8 cellular contexts compared by ENCODE assay signal in the genomic region with DNA sequence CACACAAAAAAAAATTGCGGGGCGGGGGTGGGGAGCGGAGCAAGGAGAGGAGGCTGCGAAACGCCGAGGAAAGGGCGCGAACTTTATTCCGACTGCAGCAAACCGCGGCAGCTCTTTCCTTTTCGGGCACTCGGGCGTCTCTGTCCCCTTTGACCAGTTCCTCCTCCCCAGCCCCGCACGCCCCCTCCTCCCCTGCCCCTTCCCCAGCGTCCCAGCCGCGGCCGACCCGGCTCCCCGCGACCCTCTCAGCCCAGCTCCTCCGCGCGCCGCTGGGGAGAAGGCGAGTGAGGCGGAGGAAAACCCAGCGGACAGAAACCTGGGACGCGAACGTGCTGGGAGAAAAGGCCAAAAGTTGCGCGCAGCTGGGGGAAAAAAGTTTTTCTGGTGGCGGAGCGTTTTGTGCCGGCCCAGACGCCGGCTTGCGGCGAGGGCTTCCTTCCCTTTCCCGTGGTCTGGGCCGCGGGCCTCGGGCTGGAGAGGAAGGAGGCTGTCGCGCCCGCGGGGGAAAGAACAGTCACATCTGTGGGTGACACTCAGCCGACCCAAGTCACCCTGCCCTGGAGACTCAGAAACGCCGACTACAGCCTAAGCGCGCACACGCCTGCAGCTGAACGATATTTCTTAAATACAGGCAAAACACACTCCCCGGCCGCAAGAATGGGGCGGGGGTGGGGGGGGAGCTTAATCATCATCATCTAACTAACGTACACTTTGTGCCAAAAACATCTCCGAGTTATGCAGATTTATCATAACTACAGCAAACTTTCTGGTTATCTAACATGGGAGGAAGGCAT. TPM values are rescaled to one million over a fixed set of nuclear protein-coding genes. Genes with fewer than 3 reads are reported as not detected.
DNase-seq lines count a peak whose midpoint lies in the region; ATAC-seq and TF ChIP-seq lines count a peak whose summit lies in the region.

No MANE protein-coding gene starts in this region.

- H3K9me3 Mint-ChIP-seq in WTC11, result peaks cover 8% of the 10 kb centered on the region

- H3K4me3 Mint-ChIP-seq in WTC11, result peak overlapping the region; percentile 97

- TF ChIP-seq CTCF in WTC11 (IDR thresholded peaks at IDR 0.05) (no peak), omental fat pad (IDR thresholded peaks at IDR 0.05) (no peak)

- POLR2A ChIA-PET in HEK293T (lab: Yijun Ruan, JAX) (interaction anchor here (0.6 to 0.8 kb wide), 2 partner anchors 74 to 291 kb away, joined by 3 to 4 read pairs; no protein-coding TSS in a partner anchor), WTC11 (lab: Charles Lee) (interaction anchor here (0.5 to 0.7 kb wide), 5 partner anchors 51 to 156 kb away, joined by 3 to 4 read pairs (median 4); no protein-coding TSS in a partner anchor)

- ATAC-seq in WTC11 (peak; percentile 34), Right ventricle myocardium superior (ENCODE audit: poor library complexity) (peak; percentile 50), omental fat pad (ENCODE audit: low FRiP score) (peak; percentile 68), HG03039 (IDR thresholded peaks at IDR 0.05; ENCODE audit: unreplicated experiment) (no peak)

- DNase-seq in AML-193 (lab: John Stamatoyannopoulos, UW) (peak; percentile 78 to 80), HEK293T (ENCODE audit: extremely low spot score) (peak; percentile 21), WTC11 (ENCODE audit: low spot score) (peak; percentile 63), Right ventricle myocardium superior (peak; percentile 78), omental fat pad (ENCODE audit: low spot score) (peak; percentile 57), activated T-cell treated with anti-CD3 and anti-CD28 coated beads for 4 hours (no peak), cerebellum (ENCODE audit: low spot score) (no peak)

- intact Hi-C loops in Right ventricle myocardium superior (cut with DNase I), result no loop called here

- H3K27me3 Mint-ChIP-seq in WTC11 (ENCODE audit: low read depth), result no peaks in the 10 kb centered on the region; the same call in 1 of the 2 replicates

- CTCF ChIA-PET in HEK293T (lab: Yijun Ruan, JAX), result no interaction called here
- CTCF ChIA-PET in WTC11 (lab: Charles Lee), result interaction anchor here (0.5 to 0.9 kb wide), 4 partner anchors 45 to 618 kb away, joined by 3 read pairs; no protein-coding TSS in a partner anchor

- H3K36me3 Mint-ChIP-seq in WTC11, result peaks cover 4% of the 10 kb centered on the region; the same call in 1 of the 2 replicates

- peaks cover 52% of the 10 kb centered on the region for H3K4me1 Mint-ChIP-seq in WTC11

- H3K27ac Mint-ChIP-seq in WTC11, result 0 out of 2 replicates have a peak overlapping the region, but pooled peaks have one; percentile 49

TF ChIP-seq in HEK293T, 16 proteins besides CTCF, POLR2A, EP300 and RAD21:
- TF ChIP-seq ELF4 (IDR thresholded peaks at IDR 0.05) (no peak), SUZ12 (IDR thresholded peaks at IDR 0.05) (no peak), SP1 (IDR thresholded peaks at IDR 0.05) (no peak), NFRKB (IDR thresholded peaks at IDR 0.05) (no peak), CTBP1 (IDR thresholded peaks at IDR 0.05; ENCODE audit: borderline replicate concordance) (no peak), HDGF (IDR thresholded peaks at IDR 0.05; ENCODE audit: borderline replicate concordance) (no peak), L3MBTL2 (conservative IDR thresholded peaks at IDR 0.05) (no peak), FOXM1 (IDR thresholded peaks at IDR 0.05; ENCODE audit: borderline replicate concordance) (no peak), TARDBP (IDR thresholded peaks at IDR 0.05) (no peak), ARNT (IDR thresholded peaks at IDR 0.05) (no peak), ZNF384 (IDR thresholded peaks at IDR 0.05) (no peak), LEF1 (IDR thresholded peaks at IDR 0.05; ENCODE audit: borderline replicate concordance) (no peak), FOXA1 (IDR thresholded peaks at IDR 0.05) (no peak), BHLHE40 (IDR thresholded peaks at IDR 0.05; ENCODE audit: borderline replicate concordance) (no peak), FOXK2 (IDR thresholded peaks at IDR 0.05) (no peak)
- TF ChIP-seq, protein P1, sequence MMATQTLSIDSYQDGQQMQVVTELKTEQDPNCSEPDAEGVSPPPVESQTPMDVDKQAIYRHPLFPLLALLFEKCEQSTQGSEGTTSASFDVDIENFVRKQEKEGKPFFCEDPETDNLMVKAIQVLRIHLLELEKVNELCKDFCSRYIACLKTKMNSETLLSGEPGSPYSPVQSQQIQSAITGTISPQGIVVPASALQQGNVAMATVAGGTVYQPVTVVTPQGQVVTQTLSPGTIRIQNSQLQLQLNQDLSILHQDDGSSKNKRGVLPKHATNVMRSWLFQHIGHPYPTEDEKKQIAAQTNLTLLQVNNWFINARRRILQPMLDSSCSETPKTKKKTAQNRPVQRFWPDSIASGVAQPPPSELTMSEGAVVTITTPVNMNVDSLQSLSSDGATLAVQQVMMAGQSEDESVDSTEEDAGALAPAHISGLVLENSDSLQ (IDR thresholded peaks at IDR 0.05), result no peak

TF ChIP-seq in WTC11, 78 proteins besides CTCF, POLR2A, EP300 and RAD21:
- no peak for TF ChIP-seq OVOL2 (CRISPR knock-in tag; IDR thresholded peaks at IDR 0.05; ENCODE audit: borderline replicate concordance)
- TF ChIP-seq, protein P2, sequence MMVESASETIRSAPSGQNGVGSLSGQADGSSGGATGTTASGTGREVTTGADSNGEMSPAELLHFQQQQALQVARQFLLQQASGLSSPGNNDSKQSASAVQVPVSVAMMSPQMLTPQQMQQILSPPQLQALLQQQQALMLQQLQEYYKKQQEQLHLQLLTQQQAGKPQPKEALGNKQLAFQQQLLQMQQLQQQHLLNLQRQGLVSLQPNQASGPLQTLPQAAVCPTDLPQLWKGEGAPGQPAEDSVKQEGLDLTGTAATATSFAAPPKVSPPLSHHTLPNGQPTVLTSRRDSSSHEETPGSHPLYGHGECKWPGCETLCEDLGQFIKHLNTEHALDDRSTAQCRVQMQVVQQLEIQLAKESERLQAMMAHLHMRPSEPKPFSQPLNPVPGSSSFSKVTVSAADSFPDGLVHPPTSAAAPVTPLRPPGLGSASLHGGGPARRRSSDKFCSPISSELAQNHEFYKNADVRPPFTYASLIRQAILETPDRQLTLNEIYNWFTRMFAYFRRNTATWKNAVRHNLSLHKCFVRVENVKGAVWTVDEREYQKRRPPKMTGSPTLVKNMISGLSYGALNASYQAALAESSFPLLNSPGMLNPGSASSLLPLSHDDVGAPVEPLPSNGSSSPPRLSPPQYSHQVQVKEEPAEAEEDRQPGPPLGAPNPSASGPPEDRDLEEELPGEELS (CRISPR knock-in tag; IDR thresholded peaks at IDR 0.05), result 0 out of 2 replicates have a peak, but pooled peaks have one; percentile 25

RNA-seq across cellular contexts. Expression of a gene that starts 1.1 kb away (rescaled TPM):
- 28.1 to 33.3 TPM (median 29.3 TPM) in 3 replicates for total RNA-seq in WTC11 (2021)
- 3.9 TPM for total RNA-seq in Right ventricle myocardium superior
- 10 to 100 TPM; 19.0 to 53.6 (median 25.3) TPM for total RNA-seq in omental fat pad
- total RNA-seq in cerebellum, result 5.2 TPM

Comparison
In these comparisons a context has a peak if more than half of its experiments do, and no peak if none do; other contexts are left out.
1. DNase-seq: peak in AML-193 (2 of 2), HEK293T (single experiment), WTC11 (single experiment), Right ventricle myocardium superior (single experiment) and omental fat pad (single experiment); none in activated T-cell treated with anti-CD3 and anti-CD28 coated beads for 4 hours (single experiment) and cerebellum (single experiment).